In genomic region chr6:17971128-17972073, GRCh38 we compare ENCODE assay signal across 9 cellular contexts. TPM values are rescaled to one million over a fixed set of nuclear protein-coding genes. Genes with fewer than 3 reads are reported as not detected.
DNase-seq lines count a peak whose midpoint lies in the region; ATAC-seq and TF ChIP-seq lines count a peak whose summit lies in the region.
"Had no signal": no experiment of that assay in that cellular context is flagged by ENCODE, and none has a peak within 500 bp of the region (broad histone marks: within the 10 kb centered on the region; RNA-seq: fewer than 3 reads in every experiment).

No MANE protein-coding gene starts in this region.

- TF ChIP-seq POLR2A in gastroesophageal sphincter (IDR thresholded peaks at IDR 0.05) (no peak), transverse colon (IDR thresholded peaks at IDR 0.05) (no peak), testis (IDR thresholded peaks at IDR 0.05) (no peak)

- H3K9me3 ChIP-seq in HUES6 (ENCODE audit: control insufficient read depth, insufficient read depth, low read depth, low read length): no peaks in the 10 kb centered on the region
- no peaks in the 10 kb centered on the region for H3K9me3 ChIP-seq in gastroesophageal sphincter
- no peaks in the 10 kb centered on the region for H3K9me3 ChIP-seq in transverse colon
- H3K9me3 ChIP-seq in testis: no peaks in the 10 kb centered on the region

- TF ChIP-seq CTCF in gastroesophageal sphincter (IDR thresholded peaks at IDR 0.05) (no peak), transverse colon (IDR thresholded peaks at IDR 0.05) (no peak), type B pancreatic cell (conservative IDR thresholded peaks at IDR 0.05) (no peak), testis (IDR thresholded peaks at IDR 0.05) (no peak)

- H3K36me3 ChIP-seq in HUES6 (ENCODE audit: control insufficient read depth, insufficient read depth, low read length): no peaks in the 10 kb centered on the region
- no peaks in the 10 kb centered on the region for H3K36me3 ChIP-seq in gastroesophageal sphincter
- no peaks in the 10 kb centered on the region for H3K36me3 ChIP-seq in transverse colon
- H3K36me3 ChIP-seq in testis (ENCODE audit: low read depth, missing control alignments): no peaks in the 10 kb centered on the region

- no peak for TF ChIP-seq EP300 in gastroesophageal sphincter (IDR thresholded peaks at IDR 0.05)
- TF ChIP-seq EP300 in transverse colon (IDR thresholded peaks at IDR 0.05; ENCODE audit: low read depth): no peak

- H3K4me3 Mint-ChIP-seq in type B pancreatic cell: no peak overlapping the region
- H3K4me3 Mint-ChIP-seq: natural killer cell had no signal

- DNase-seq in amniotic stem cell (lab: John Stamatoyannopoulos, UW): peak; percentile 43
- no peak for DNase-seq in transverse colon
- DNase-seq in type B pancreatic cell (ENCODE audit: extremely low spot score, unreplicated experiment): no peak
- no peak for DNase-seq in testis
- no peak for DNase-seq in NCI-H1417 treated with DMSO at 0.1 percent for 48 hours (lab: John Stamatoyannopoulos, UW)
- DNase-seq: central memory CD4-positive, alpha-beta T cell; natural killer cell had no signal

- no peak overlapping the region for H3K9ac ChIP-seq in HUES6 (ENCODE audit: low read length)

- no peak overlapping the region for H3K27ac Mint-ChIP-seq in type B pancreatic cell

- ATAC-seq in gastroesophageal sphincter: peak; percentile 62
- ATAC-seq: natural killer cell had no signal

- H3K4me3 ChIP-seq in HUES6 (ENCODE audit: low read depth, low read length) (no peak overlapping the region), gastroesophageal sphincter (no peak overlapping the region), transverse colon (no peak overlapping the region), testis (no peak overlapping the region)

- H3K27me3 Mint-ChIP-seq in type B pancreatic cell: no peaks in the 10 kb centered on the region

- 46 to 94% methylated on average over 3 to 7 of the region's 7 CpGs for WGBS in gastroesophageal sphincter (ENCODE audit: low coverage in 1 of 2), 2 donors
- WGBS in transverse colon (ENCODE audit: low coverage in 1 of 2), 2 donors: 69 to 94% methylated on average over 6 to 7 of the region's 7 CpGs
- WGBS in testis, 2 donors: 76 to 81% methylated on average over 7 of the region's 7 CpGs

- no peaks in the 10 kb centered on the region for H3K9me3 Mint-ChIP-seq in type B pancreatic cell
- H3K9me3 Mint-ChIP-seq: natural killer cell had no signal

- peaks cover 4% of the 10 kb centered on the region for H3K36me3 Mint-ChIP-seq in type B pancreatic cell
- H3K36me3 Mint-ChIP-seq: natural killer cell had no signal

- intact Hi-C loops in transverse colon (cut with DNase I; ENCODE audit: low total_unique reads) (no loop called here), testis (cut with DNase I; ENCODE audit: low total_unique reads) (no loop called here)

- in situ Hi-C loops in transverse colon (cut with MboI; ENCODE audit: low pct_ligation_motif_present in 1 of 4, low pct_unique_long_range_greater_than_20kb in 1 of 4, low sequenced_read_pairs in 3 of 4): no loop called here

- peaks cover 26% of the 10 kb centered on the region for H3K4me1 Mint-ChIP-seq in type B pancreatic cell (ENCODE audit: unreplicated experiment)

- H3K4me1 ChIP-seq in HUES6 (ENCODE audit: control insufficient read depth, insufficient read depth, low read length) (peaks cover 37% of the 10 kb centered on the region), gastroesophageal sphincter (peaks cover 10 to 83% (median 43%) of the 10 kb centered on the region in 3 donors), transverse colon (peaks cover 3 to 34% (median 17%) of the 10 kb centered on the region in 4 donors), testis (no peaks in the 10 kb centered on the region)

- H3K27ac ChIP-seq in HUES6 (ENCODE audit: low read depth, low read length): peak overlapping the region; percentile 78
- H3K27ac ChIP-seq in gastroesophageal sphincter: peak overlapping the region in 3 of 4 donors; percentile 40 to 64 (median 48)
- H3K27ac ChIP-seq in transverse colon: peak overlapping the region in 3 of 4 donors; percentile 48 to 56 (median 53)
- H3K27ac ChIP-seq in testis: no peak overlapping the region

- H3K27me3 ChIP-seq in HUES6 (ENCODE audit: control insufficient read depth, insufficient read depth, low read length) (no peaks in the 10 kb centered on the region), gastroesophageal sphincter (no peaks in the 10 kb centered on the region), transverse colon (no peaks in the 10 kb centered on the region), testis (no peaks in the 10 kb centered on the region)

RNA-seq across cellular contexts. Expression of gene KIF13A, which starts 16.0 kb away (rescaled TPM):
- total RNA-seq in gastroesophageal sphincter (10 to 100 TPM; 67.7 to 98.9 (median 84.1) TPM), transverse colon (10 to 100 TPM; 36.3 to 47.5 (median 38.1) TPM), type B pancreatic cell (ENCODE audit: low replicate concordance) (36.9 and 40.1 TPM in 2 replicates), testis (10 to 100 TPM; 27.7 to 28.7 TPM)
- 20.8 TPM for polyA plus RNA-seq in testis (ENCODE audit: insufficient read depth, low read depth, low replicate concordance)

Comparison
In these comparisons a context has a peak if more than half of its experiments do, and no peak if none do; other contexts are left out.
1. H3K27ac ChIP-seq: peak in HUES6 (single experiment), gastroesophageal sphincter (3 of 4) and transverse colon (3 of 4); none in testis (0 of 2).